ENCODE assay signal across 8 cellular contexts in genomic region chr2:105330681-105331375, GRCh38. TPM values are rescaled to one million over a fixed set of nuclear protein-coding genes. Genes with fewer than 3 reads are reported as not detected.
A peak's percentile ranks its signal among the peaks of the same experiment; 100 is the strongest.
DNase-seq lines count a peak whose midpoint lies in the region; ATAC-seq and TF ChIP-seq lines count a peak whose summit lies in the region.

No MANE protein-coding gene starts in this region.

- peak overlapping the region; percentile 84 for H3K4me3 Mint-ChIP-seq in natural killer cell treated with Interleukin-12 subunit alpha and Interleukin-12 subunit beta and Interleukin-15 and Interleukin-18, amount 100 ng/mL, for 72 hours

- H3K4me1 ChIP-seq in adipocyte (ENCODE audit: control insufficient read depth, insufficient read depth, low read length), result peaks cover 39% of the 10 kb centered on the region

- H3K27me3 Mint-ChIP-seq in natural killer cell treated with Interleukin-12 subunit alpha and Interleukin-12 subunit beta and Interleukin-15 and Interleukin-18, amount 100 ng/mL, for 72 hours, result no peaks in the 10 kb centered on the region

- peak overlapping the region; percentile 91 for H3K9ac ChIP-seq in adipocyte (ENCODE audit: low read length)

- H3K27me3 ChIP-seq in adipocyte (replicated peaks; ENCODE audit: control insufficient read depth, insufficient read depth, low read length), result no peaks in the 10 kb centered on the region

- in situ Hi-C loops in Caki2 (cut with HindIII; ENCODE audit: low pct_unique_long_range_greater_than_20kb, low sequenced_read_pairs), result no loop called here

- TF ChIP-seq CTCF in coronary artery (IDR thresholded peaks at IDR 0.05) (no peak), GM20000 (IDR thresholded peaks at IDR 0.05; ENCODE audit: extremely low read depth, missing control alignments) (no peak)

- peak overlapping the region; percentile 90 to 91 for H3K27ac Mint-ChIP-seq in natural killer cell treated with Interleukin-12 subunit alpha and Interleukin-12 subunit beta and Interleukin-15 and Interleukin-18, amount 100 ng/mL, for 72 hours

- no peaks in the 10 kb centered on the region for H3K9me3 Mint-ChIP-seq in natural killer cell treated with Interleukin-12 subunit alpha and Interleukin-12 subunit beta and Interleukin-15 and Interleukin-18, amount 100 ng/mL, for 72 hours

- peaks cover 27 to 28% of the 10 kb centered on the region in 2 donors for H3K4me1 Mint-ChIP-seq in natural killer cell treated with Interleukin-12 subunit alpha and Interleukin-12 subunit beta and Interleukin-15 and Interleukin-18, amount 100 ng/mL, for 72 hours (ENCODE audit: low read depth in 2 of 2)

- H3K36me3 Mint-ChIP-seq in natural killer cell treated with Interleukin-12 subunit alpha and Interleukin-12 subunit beta and Interleukin-15 and Interleukin-18, amount 100 ng/mL, for 72 hours, result no peaks in the 10 kb centered on the region

- H3K27ac ChIP-seq in coronary artery, result no peak overlapping the region

- no peak overlapping the region for H3K4me3 ChIP-seq in adipocyte (ENCODE audit: low read length)
- H3K4me3 ChIP-seq in coronary artery, result no peak overlapping the region

- DNase-seq in Caki2 (ENCODE audit: low read depth) (peak; percentile 16), KG1 (lab: John Stamatoyannopoulos, UW) (peak; percentile 22), adipocyte (ENCODE audit: low read depth) (no peak), coronary artery (ENCODE audit: low spot score) (no peak), NCI-H1930 (lab: John Stamatoyannopoulos, UW) (no peak), GM20000 (ENCODE audit: low spot score) (no peak)
- DNase-seq in natural killer cell treated with Interleukin-12 subunit alpha and Interleukin-12 subunit beta and Interleukin-15 and Interleukin-18, amount 100 ng/mL, for 72 hours (ENCODE audit: low spot score), result no peak

- no peaks in the 10 kb centered on the region for H3K9me3 ChIP-seq in adipocyte (ENCODE audit: control insufficient read depth, low read length)

- peaks cover 8% of the 10 kb centered on the region for H3K36me3 ChIP-seq in adipocyte (ENCODE audit: control insufficient read depth, insufficient read depth, low read length, severe bottlenecking)

- ATAC-seq in natural killer cell treated with Interleukin-12 subunit alpha and Interleukin-12 subunit beta and Interleukin-15 and Interleukin-18, amount 100 ng/mL, for 72 hours, result no peak
- no peak for ATAC-seq in GM18502 (IDR thresholded peaks at IDR 0.05; ENCODE audit: poor library complexity, unreplicated experiment)

RNA-seq across cellular contexts. Expression of gene TGFBRAP1, which starts 1.3 kb away (rescaled TPM):
- total RNA-seq in Caki2 (2014; rRNA removed; shearing (Covaris generic); ENCODE audit: low replicate concordance), result 17.5 and 20.9 TPM in 2 replicates
- 10 to 100 TPM; 19.9 to 38.0 TPM for total RNA-seq in natural killer cell treated with Interleukin-12 subunit alpha and Interleukin-12 subunit beta and Interleukin-15 and Interleukin-18, amount 100 ng/mL, for 72 hours

RNA-seq across cellular contexts. Expression of gene C2orf49, which starts 6.5 kb away (rescaled TPM):
- 18.6 and 36.8 TPM in 2 replicates for total RNA-seq in Caki2 (2014; rRNA removed; shearing (Covaris generic); ENCODE audit: low replicate concordance)
- total RNA-seq in natural killer cell treated with Interleukin-12 subunit alpha and Interleukin-12 subunit beta and Interleukin-15 and Interleukin-18, amount 100 ng/mL, for 72 hours, result 10 to 100 TPM; 16.5 to 17.6 TPM

Comparison
In these comparisons a context has a peak if more than half of its experiments do, and no peak if none do; other contexts are left out.
1. DNase-seq: peak in Caki2 (single experiment) and KG1 (single experiment); none in adipocyte (single experiment), natural killer cell treated with Interleukin-12 subunit alpha and Interleukin-12 subunit beta and Interleukin-15 and Interleukin-18, amount 100 ng/mL, for 72 hours (single experiment), coronary artery (single experiment), NCI-H1930 (0 of 2) and GM20000 (single experiment).